Comparison of ENCODE assay signal across 23 cellular contexts in genomic region chr19:1374250-1374577, GRCh38. TPM values are rescaled to one million over a fixed set of nuclear protein-coding genes. Genes with fewer than 3 reads are reported as not detected.
DNase-seq lines count a peak whose midpoint lies in the region; ATAC-seq, FAIRE-seq and TF ChIP-seq lines count a peak whose summit lies in the region.
"Had no signal": no experiment of that assay in that cellular context is flagged by ENCODE, and none has a peak within 500 bp of the region (broad histone marks: within the 10 kb centered on the region; RNA-seq: fewer than 3 reads in every experiment).

No MANE protein-coding gene starts in this region.

- TF ChIP-seq POLR2A in esophagus squamous epithelium (IDR thresholded peaks at IDR 0.05) (no peak), HepG2 (IDR thresholded peaks at IDR 0.05; ENCODE audit: insufficient read depth in 1 of 2, low read depth in 2 of 2, low read length in 2 of 2) (peak in 1 of 2 experiments; percentile 28; a peak in 1 of 4 replicates), stomach (IDR thresholded peaks at IDR 0.05) (no peak)

- no peak overlapping the region for H4K91ac ChIP-seq in trophoblast cell (ENCODE audit: low read depth, low read length)

- H3K4me2 ChIP-seq in HepG2 (ENCODE audit: low read depth, low read length): peak overlapping the region; percentile 80
- H3K4me2 ChIP-seq in trophoblast cell (ENCODE audit: low read length): no peak overlapping the region
- H3K4me2 ChIP-seq: A549, KMS-11 had no signal

- peak; percentile 32 for ATAC-seq in HepG2
- ATAC-seq: A549; GM12878; stimulated activated naive CD8-positive, alpha-beta T cell treated with anti-CD3 and anti-CD28 coated beads, Interleukin-15, Interleukin-2, amounts not matched to agents 100 U/mL and 50 U/mL, for 24 hours had no signal

- H2BK5ac ChIP-seq in trophoblast cell (ENCODE audit: low read depth, low read length, poor library complexity): no peak overlapping the region

- H3K79me1 ChIP-seq in trophoblast cell (ENCODE audit: low read length): no peaks in the 10 kb centered on the region

- WGBS in esophagus squamous epithelium, 2 donors: 81 to 83% methylated on average over 8 to 12 of the region's 12 CpGs
- 11% methylated on average over 6 of the region's 12 CpGs for WGBS in HepG2 (ENCODE audit: low lambda C conversion rate)
- WGBS in stomach, 5 donors: 78 to 94% (median 88%) methylated on average over 11 to 12 of the region's 12 CpGs
- whole genome bisulfite sequencing in trophoblast cell (ENCODE audit: extremely low coverage, insufficient coverage, insufficient read length): no CpG with 5 or more reads among the region's 12 CpGs

- H4K8ac ChIP-seq in trophoblast cell (ENCODE audit: low read depth, low read length): no peak overlapping the region

- peak in 1 of 2 experiments; percentile 14; a peak in 1 of 4 replicates for TF ChIP-seq EP300 in HepG2 (IDR thresholded peaks at IDR 0.05; ENCODE audit: low read depth in 2 of 2, low read length in 2 of 2)
- TF ChIP-seq EP300 in HepG2 (CRISPR knock-in tag; IDR thresholded peaks at IDR 0.05; ENCODE audit: borderline replicate concordance): peak; percentile 28; the same call in 1 of the 2 replicates
- no peak for TF ChIP-seq EP300 in stomach (IDR thresholded peaks at IDR 0.05)

- peak overlapping the region; percentile 58 for H3K9ac ChIP-seq in HepG2 (ENCODE audit: insufficient read depth, low read depth, low read length)
- H3K9ac ChIP-seq in trophoblast cell (ENCODE audit: low read length): no peak overlapping the region
- H3K9ac ChIP-seq: KMS-11 had no signal

- H3K4me1 ChIP-seq in esophagus squamous epithelium (peaks cover 0 to 14% (median 9%) of the 10 kb centered on the region in 3 donors), HepG2 (ENCODE audit: insufficient read depth, low read length) (peaks cover 52% of the 10 kb centered on the region), stomach (peaks cover 14 to 25% (median 16%) of the 10 kb centered on the region in 4 donors), trophoblast cell (ENCODE audit: control insufficient read depth in 1 of 2, insufficient read depth in 2 of 2, low read length in 2 of 2) (no peaks in the 10 kb centered on the region)
- H3K4me1 ChIP-seq: A549 had no signal

- in situ Hi-C loops in HepG2 (cut with HindIII; ENCODE audit: extremely low pct_ligation_motif_present, low pct_unique_long_range_greater_than_20kb): loop anchor here (5.0 kb wide), 1 partner anchor 92 kb away; no protein-coding TSS in a partner anchor

- no peak overlapping the region for H2BK120ac ChIP-seq in trophoblast cell (ENCODE audit: insufficient read depth, low read length, poor library complexity)

- no peak overlapping the region for H2BK12ac ChIP-seq in trophoblast cell (ENCODE audit: low read length)

- no peak overlapping the region for H3K18ac ChIP-seq in trophoblast cell (ENCODE audit: low read length)

- no peak overlapping the region for H3K14ac ChIP-seq in trophoblast cell (ENCODE audit: low read length)

- no peak for DNase-seq in RWPE1 (ENCODE audit: low spot score)
- no peak for DNase-seq in esophagus squamous epithelium (lab: John Stamatoyannopoulos, UW)
- peak; percentile 73 for DNase-seq in HepG2 (ENCODE audit: low spot score)
- DNase-seq in stomach: no peak
- no peak for DNase-seq in NCI-H345 treated with DMSO at 0.1 percent for 48 hours (lab: John Stamatoyannopoulos, UW; ENCODE audit: unreplicated experiment)
- no peak for DNase-seq in trophoblast cell
- no peak for DNase-seq in occipital lobe (lab: John Stamatoyannopoulos, UW)
- DNase-seq in DMS153 (lab: John Stamatoyannopoulos, UW): no peak
- DNase-seq: activated CD4-positive, alpha-beta T cell treated with anti-CD3 and anti-CD28 coated beads for 4 hours; activated naive CD4-positive, alpha-beta T cell treated with Interleukin-2 at 50 U/mL for 16 hours; activated T-cell treated with anti-CD3 and anti-CD28 coated beads, Interleukin-2, amount 50 U/mL, for 48 hours; naive B cell; NCI-H1694 treated with DMSO at 0.1 percent for 48 hours; NCI-H2171; NCI-H69; retina; stimulated activated naive CD8-positive, alpha-beta T cell treated with anti-CD3 and anti-CD28 coated beads, Interleukin-15, Interleukin-2, amounts not matched to agents 100 U/mL and 50 U/mL, for 24 hours had no signal

- no peak overlapping the region for H2AK5ac ChIP-seq in trophoblast cell (ENCODE audit: low read length)

- BruUV-seq in HepG2 (replicated peaks; lab: Mats Ljungman, UMichigan): no TSS peak

- no peak for TF ChIP-seq RAD21 in HepG2 (CRISPR knock-in tag; IDR thresholded peaks at IDR 0.05)

- no peak overlapping the region for H4K12ac ChIP-seq in trophoblast cell (ENCODE audit: low read depth, low read length)

- no peak overlapping the region for H3K4ac ChIP-seq in trophoblast cell (ENCODE audit: low read depth, low read length)

- H3K79me2 ChIP-seq in HepG2 (ENCODE audit: insufficient read depth, low read length) (no peaks in the 10 kb centered on the region), trophoblast cell (ENCODE audit: control insufficient read depth, insufficient read depth, low read length, poor library complexity) (no peaks in the 10 kb centered on the region)

- CTCF ChIA-PET in RWPE1 (lab: Yijun Ruan, JAX) (interaction anchor here (0.7 to 1.1 kb wide), 2 partner anchors 47 to 58 kb away, joined by 3 to 4 read pairs; no protein-coding TSS in a partner anchor), HepG2 (lab: Yijun Ruan, JAX; ENCODE audit: low intra/inter-chr PET ratio, low total read pairs) (interaction anchor here (3.0 kb wide), 1 partner anchor 94 kb away, joined by 16 read pairs; no protein-coding TSS in a partner anchor)

- intact Hi-C loops in esophagus squamous epithelium (cut with DNase I): no loop called here
- intact Hi-C loops in HepG2 (cut with micrococcal nuclease; ENCODE audit: unreplicated experiment): loop anchor here (5.0 kb wide), 1 partner anchor 57 kb away; no protein-coding TSS in a partner anchor
- intact Hi-C loops in stomach (cut with DNase I; ENCODE audit: low total_unique reads): no loop called here

- no peak for TF ChIP-seq CTCF in RWPE1 (conservative IDR thresholded peaks at IDR 0.05; ENCODE audit: low read depth)
- TF ChIP-seq CTCF in esophagus squamous epithelium (IDR thresholded peaks at IDR 0.05): no peak
- TF ChIP-seq CTCF in HepG2 (CRISPR knock-in tag; IDR thresholded peaks at IDR 0.05): no peak
- no peak for TF ChIP-seq CTCF in stomach (IDR thresholded peaks at IDR 0.05)

- H3K27me3 ChIP-seq in esophagus squamous epithelium (no peaks in the 10 kb centered on the region), HepG2 (ENCODE audit: control insufficient read depth in 1 of 2, insufficient read depth in 2 of 2, low read length in 2 of 2) (no peaks in the 10 kb centered on the region), stomach (no peaks in the 10 kb centered on the region), trophoblast cell (ENCODE audit: insufficient read depth, low read length) (no peaks in the 10 kb centered on the region)

- H4K20me1 ChIP-seq in HepG2 (ENCODE audit: insufficient read depth, low read length): no peaks in the 10 kb centered on the region

- FAIRE-seq in HepG2 (lab: Jason Lieb, UNC): peak; percentile 81
- FAIRE-seq: A549, bronchial epithelial cell, GM12878, H54, RCC 7860 had no signal

- H3K27ac ChIP-seq in RWPE1: peak overlapping the region; percentile 47
- peak overlapping the region in 3 of 4 donors; percentile 72 to 85 (median 80) for H3K27ac ChIP-seq in esophagus squamous epithelium
- H3K27ac ChIP-seq in HepG2 (ENCODE audit: extremely low read length, insufficient read depth, low read length): peak overlapping the region; percentile 91
- peak overlapping the region in 4 of 5 donors; percentile 65 to 82 (median 76) for H3K27ac ChIP-seq in stomach
- no peak overlapping the region for H3K27ac ChIP-seq in trophoblast cell (ENCODE audit: low read depth, low read length)
- H3K27ac ChIP-seq: A549, KMS-11 had no signal

- no peak overlapping the region for H3K4me3 ChIP-seq in esophagus squamous epithelium
- H3K4me3 ChIP-seq in HepG2 (replicated peaks in 1 of 3; ENCODE audit: insufficient read depth in 1 of 3, low read depth in 2 of 3, low read length in 3 of 3): peak overlapping the region; percentile 30 to 65 (median 32); a peak in 5 of 6 replicates
- H3K4me3 ChIP-seq in stomach: no peak overlapping the region
- no peak overlapping the region for H3K4me3 ChIP-seq in trophoblast cell (ENCODE audit: low read depth, low read length)
- H3K4me3 ChIP-seq: A549, GM12878 had no signal

- H3K23ac ChIP-seq in trophoblast cell (ENCODE audit: low read length): no peak overlapping the region

- peaks cover 21 to 76% (median 32%) of the 10 kb centered on the region in 3 donors for H3K36me3 ChIP-seq in esophagus squamous epithelium
- H3K36me3 ChIP-seq in HepG2 (replicated peaks in 1 of 2; ENCODE audit: control insufficient read depth in 1 of 2, insufficient read depth in 2 of 2, low read length in 2 of 2): peaks cover 4 to 5% of the 10 kb centered on the region in 2 experiments
- peaks cover 28 to 79% (median 75%) of the 10 kb centered on the region in 4 donors for H3K36me3 ChIP-seq in stomach
- H3K36me3 ChIP-seq in trophoblast cell (ENCODE audit: control insufficient read depth in 1 of 2, insufficient read depth in 2 of 2, low read length in 2 of 2): peaks cover 59 to 64% of the 10 kb centered on the region in 2 experiments

- H2AFZ ChIP-seq in HepG2 (ENCODE audit: low read length) (no peak overlapping the region), trophoblast cell (ENCODE audit: insufficient read depth, low read length, poor library complexity) (no peak overlapping the region)

- POLR2A ChIA-PET in RWPE1 (lab: Yijun Ruan, JAX; ENCODE audit: low non-redundant PET): no interaction called here
- POLR2A ChIA-PET in HepG2 (lab: Yijun Ruan, JAX): interaction anchor here (1.0 to 3.1 kb wide), 14 partner anchors 8 to 130 kb away, joined by 3 to 24 read pairs (median 10); partner anchors contain the start of genes CIRBP, EFNA2, FAM174C and NDUFS7

- H3K9me3 ChIP-seq in esophagus squamous epithelium (no peaks in the 10 kb centered on the region), HepG2 (ENCODE audit: low read length) (no peaks in the 10 kb centered on the region), stomach (no peaks in the 10 kb centered on the region), trophoblast cell (ENCODE audit: insufficient read depth, low read depth, low read length) (peaks cover 6% of the 10 kb centered on the region)
- H3K9me3 ChIP-seq: A549 had no signal

RNA-seq across cellular contexts. Expression of gene NDUFS7, which starts 9.5 kb away (rescaled TPM):
- total RNA-seq in esophagus squamous epithelium (100 to 1,000 TPM; 124 to 191 (median 165) TPM), HepG2 (2016; rRNA removed; fragmentation: Illumina TruSeq; extraction: Trizol) (41.9 and 66.9 TPM in 2 replicates), stomach (100 to 1,000 TPM in 3 of 5 donors, 10 to 100 TPM in 2; 31.6 to 217 (median 102) TPM), occipital lobe (26.5 TPM)
- 18.8 and 21.5 TPM in 2 replicates for total RNA-seq in HepG2 (2016; cell fraction: cytosol; rRNA removed; fragmentation: Illumina TruSeq; extraction: Trizol; ENCODE audit: low read depth)
- 44.6 and 65.2 TPM in 2 replicates for total RNA-seq in HepG2 (2016; cell fraction: insoluble cytoplasmic fraction; rRNA removed; fragmentation: Illumina TruSeq; extraction: Trizol)
- total RNA-seq in HepG2 (2016; cell fraction: membrane; rRNA removed; fragmentation: Illumina TruSeq; extraction: Trizol): 20.5 and 26.2 TPM in 2 replicates
- total RNA-seq in HepG2 (2016; cell fraction: nucleus; rRNA removed; fragmentation: Illumina TruSeq; extraction: Trizol): 38.7 and 47.0 TPM in 2 replicates
- polyA plus RNA-seq in HepG2 (2011; rRNA removed) (34.3 and 39.2 TPM in 2 replicates), stomach (100 to 1,000 TPM; 107 to 169 (median 138) TPM)
- 40.7 and 105 TPM in 2 replicates for polyA plus RNA-seq in HepG2 (2011; cell fraction: cytosol; rRNA removed)
- polyA plus RNA-seq in HepG2 (2011; cell fraction: nucleus; rRNA removed): 81.3 and 103 TPM in 2 replicates
- polyA plus RNA-seq in HepG2 (2012): 23.8 and 33.4 TPM in 2 replicates
- 23.8 and 28.5 TPM in 2 replicates for polyA plus RNA-seq in HepG2 (2016; cell fraction: cytosol; fragmentation: Illumina TruSeq; extraction: Trizol; ENCODE audit: low read depth)
- 44.9 and 52.6 TPM in 2 replicates for polyA plus RNA-seq in HepG2 (2016; cell fraction: insoluble cytoplasmic fraction; fragmentation: Illumina TruSeq; extraction: Trizol; ENCODE audit: low read depth)
- polyA plus RNA-seq in HepG2 (2016; cell fraction: membrane; fragmentation: Illumina TruSeq; extraction: Trizol; ENCODE audit: low read depth): 17.9 and 21.2 TPM in 2 replicates
- 72.2 and 84.5 TPM in 2 replicates for polyA plus RNA-seq in HepG2 (2016; cell fraction: nucleus; fragmentation: Illumina TruSeq; extraction: Trizol; ENCODE audit: insufficient read depth, low read depth)
- 40.5 and 74.3 TPM in 2 replicates for polyA minus RNA-seq in HepG2 (2011; rRNA and poly(A)+ RNA removed; ENCODE audit: low replicate concordance)
- 34.4 and 46.1 TPM in 2 replicates for polyA minus RNA-seq in HepG2 (2011; cell fraction: cytosol; rRNA and poly(A)+ RNA removed)
- polyA minus RNA-seq in HepG2 (2011; cell fraction: nucleus; rRNA and poly(A)+ RNA removed): 8.9 and 9.0 TPM in 2 replicates
- 38.6 and 39.3 TPM in 2 replicates for polyA plus RNA-seq in trophoblast cell (2013)

RNA-seq across cellular contexts. Expression of gene GAMT, which starts 27.1 kb away (rescaled TPM):
- total RNA-seq in esophagus squamous epithelium (10 to 100 TPM in 3 of 4 donors, 1 to 10 TPM in 1; 2.4 to 40.0 (median 13.1) TPM), HepG2 (2016; rRNA removed; fragmentation: Illumina TruSeq; extraction: Trizol) (113 and 124 TPM in 2 replicates), stomach (10 to 100 TPM in 1 of 5 donors, 1 to 10 TPM in 2, not detected in 2; 2.6 to 15.6 (median 4.5) TPM), occipital lobe (16.7 TPM)
- total RNA-seq in HepG2 (2016; cell fraction: cytosol; rRNA removed; fragmentation: Illumina TruSeq; extraction: Trizol; ENCODE audit: low read depth): 167 and 206 TPM in 2 replicates
- total RNA-seq in HepG2 (2016; cell fraction: insoluble cytoplasmic fraction; rRNA removed; fragmentation: Illumina TruSeq; extraction: Trizol): 112 and 125 TPM in 2 replicates
- 130 and 170 TPM in 2 replicates for total RNA-seq in HepG2 (2016; cell fraction: membrane; rRNA removed; fragmentation: Illumina TruSeq; extraction: Trizol)
- total RNA-seq in HepG2 (2016; cell fraction: nucleus; rRNA removed; fragmentation: Illumina TruSeq; extraction: Trizol): 42.6 and 51.4 TPM in 2 replicates
- polyA plus RNA-seq in HepG2 (2011; rRNA removed) (115 and 120 TPM in 2 replicates), stomach (100 to 1,000 TPM in 1 of 3 donors, 10 to 100 TPM in 2; 26.8 to 102 (median 55.3) TPM)
- polyA plus RNA-seq in HepG2 (2011; cell fraction: cytosol; rRNA removed): 103 and 156 TPM in 2 replicates
- polyA plus RNA-seq in HepG2 (2011; cell fraction: nucleus; rRNA removed): 88.3 and 90.1 TPM in 2 replicates
- 74.3 and 76.0 TPM in 2 replicates for polyA plus RNA-seq in HepG2 (2012)
- 282 and 316 TPM in 2 replicates for polyA plus RNA-seq in HepG2 (2016; cell fraction: cytosol; fragmentation: Illumina TruSeq; extraction: Trizol; ENCODE audit: low read depth)
- 152 and 183 TPM in 2 replicates for polyA plus RNA-seq in HepG2 (2016; cell fraction: insoluble cytoplasmic fraction; fragmentation: Illumina TruSeq; extraction: Trizol; ENCODE audit: low read depth)
- polyA plus RNA-seq in HepG2 (2016; cell fraction: membrane; fragmentation: Illumina TruSeq; extraction: Trizol; ENCODE audit: low read depth): 195 and 222 TPM in 2 replicates
- 119 and 134 TPM in 2 replicates for polyA plus RNA-seq in HepG2 (2016; cell fraction: nucleus; fragmentation: Illumina TruSeq; extraction: Trizol; ENCODE audit: insufficient read depth, low read depth)
- 46.3 and 144 TPM in 2 replicates for polyA minus RNA-seq in HepG2 (2011; rRNA and poly(A)+ RNA removed; ENCODE audit: low replicate concordance)
- polyA minus RNA-seq in HepG2 (2011; cell fraction: cytosol; rRNA and poly(A)+ RNA removed): 48.8 and 63.0 TPM in 2 replicates
- polyA minus RNA-seq in HepG2 (2011; cell fraction: nucleus; rRNA and poly(A)+ RNA removed): 20.3 and 21.1 TPM in 2 replicates
- 20.3 and 20.6 TPM in 2 replicates for polyA plus RNA-seq in trophoblast cell (2013)

RNA-seq across cellular contexts. Expression of gene DAZAP1, which starts 33.2 kb away (rescaled TPM):
- 10 to 100 TPM; 60.2 to 76.0 (median 69.0) TPM for total RNA-seq in esophagus squamous epithelium
- total RNA-seq in HepG2 (2016; rRNA removed; fragmentation: Illumina TruSeq; extraction: Trizol): 50.5 and 79.2 TPM in 2 replicates
- total RNA-seq in HepG2 (2016; cell fraction: cytosol; rRNA removed; fragmentation: Illumina TruSeq; extraction: Trizol; ENCODE audit: low read depth): 72.9 and 77.7 TPM in 2 replicates
- 43.4 and 84.1 TPM in 2 replicates for total RNA-seq in HepG2 (2016; cell fraction: insoluble cytoplasmic fraction; rRNA removed; fragmentation: Illumina TruSeq; extraction: Trizol)
- 104 and 106 TPM in 2 replicates for total RNA-seq in HepG2 (2016; cell fraction: membrane; rRNA removed; fragmentation: Illumina TruSeq; extraction: Trizol)
- total RNA-seq in HepG2 (2016; cell fraction: nucleus; rRNA removed; fragmentation: Illumina TruSeq; extraction: Trizol): 38.3 and 43.3 TPM in 2 replicates
- polyA plus RNA-seq in HepG2 (2011; rRNA removed): 58.7 and 63.3 TPM in 2 replicates
- 37.8 and 48.2 TPM in 2 replicates for polyA plus RNA-seq in HepG2 (2011; cell fraction: cytosol; rRNA removed)
- 99.5 and 105 TPM in 2 replicates for polyA plus RNA-seq in HepG2 (2011; cell fraction: nucleus; rRNA removed)
- 48.3 and 71.8 TPM in 2 replicates for polyA plus RNA-seq in HepG2 (2012)
- 108 and 114 TPM in 2 replicates for polyA plus RNA-seq in HepG2 (2016; cell fraction: cytosol; fragmentation: Illumina TruSeq; extraction: Trizol; ENCODE audit: low read depth)
- 86.3 and 104 TPM in 2 replicates for polyA plus RNA-seq in HepG2 (2016; cell fraction: insoluble cytoplasmic fraction; fragmentation: Illumina TruSeq; extraction: Trizol; ENCODE audit: low read depth)
- 117 and 124 TPM in 2 replicates for polyA plus RNA-seq in HepG2 (2016; cell fraction: membrane; fragmentation: Illumina TruSeq; extraction: Trizol; ENCODE audit: low read depth)
- polyA plus RNA-seq in HepG2 (2016; cell fraction: nucleus; fragmentation: Illumina TruSeq; extraction: Trizol; ENCODE audit: insufficient read depth, low read depth): 140 and 145 TPM in 2 replicates
- polyA minus RNA-seq in HepG2 (2011; rRNA and poly(A)+ RNA removed; ENCODE audit: low replicate concordance): 26.8 and 58.6 TPM in 2 replicates
- polyA minus RNA-seq in HepG2 (2011; cell fraction: cytosol; rRNA and poly(A)+ RNA removed): 32.1 and 33.1 TPM in 2 replicates
- polyA minus RNA-seq in HepG2 (2011; cell fraction: nucleus; rRNA and poly(A)+ RNA removed): 35.5 and 41.4 TPM in 2 replicates
- total RNA-seq in stomach: 100 to 1,000 TPM in 1 of 5 donors, 10 to 100 TPM in 4; 21.4 to 124 (median 42.5) TPM
- polyA plus RNA-seq in stomach: 10 to 100 TPM; 55.9 to 68.1 (median 63.4) TPM
- 126 and 130 TPM in 2 replicates for polyA plus RNA-seq in trophoblast cell (2013)
- total RNA-seq in occipital lobe: 35.7 TPM

Comparison
In these comparisons a context has a peak if more than half of its experiments do, and no peak if none do; other contexts are left out.
1. H3K4me3 ChIP-seq: peak in HepG2 (3 of 3); none in esophagus squamous epithelium (0 of 4), stomach (0 of 4) and trophoblast cell (single experiment).